Comparison of ENCODE assay signal across 8 cellular contexts in genomic region chr2:110101280-110101844, GRCh38. TPM values are rescaled to one million over a fixed set of nuclear protein-coding genes. Genes with fewer than 3 reads are reported as not detected.
A peak's percentile ranks its signal among the peaks of the same experiment; 100 is the strongest.
DNase-seq lines count a peak whose midpoint lies in the region; ATAC-seq and TF ChIP-seq lines count a peak whose summit lies in the region.

No MANE protein-coding gene starts in this region.

- H3K36me3 Mint-ChIP-seq in activated CD4-positive, alpha-beta T cell treated with anti-CD3 and anti-CD28 coated beads for 36 hours (ENCODE audit: low read depth): no peaks in the 10 kb centered on the region
- H3K36me3 Mint-ChIP-seq in activated CD4-positive, alpha-beta T cell treated with anti-CD3 and anti-CD28 coated beads, Interleukin-2, amount 10 ng/mL, durations not matched to agents 7 days and 5 days (ENCODE audit: low read depth): no peaks in the 10 kb centered on the region

- H3K4me3 Mint-ChIP-seq in activated CD4-positive, alpha-beta T cell treated with anti-CD3 and anti-CD28 coated beads for 36 hours: no peak overlapping the region
- no peak overlapping the region for H3K4me3 Mint-ChIP-seq in activated CD4-positive, alpha-beta T cell treated with anti-CD3 and anti-CD28 coated beads, Interleukin-2, amount 10 ng/mL, durations not matched to agents 7 days and 5 days

- CTCF ChIA-PET in activated CD4-positive, alpha-beta T cell treated with anti-CD3 and anti-CD28 coated beads for 36 hours (lab: Charles Lee): no interaction called here
- CTCF ChIA-PET in activated CD4-positive, alpha-beta T cell treated with anti-CD3 and anti-CD28 coated beads, Interleukin-2, amount 10 ng/mL, durations not matched to agents 7 days and 5 days (lab: Charles Lee): no interaction called here

- H3K27me3 ChIP-seq in right atrium auricular region (no peaks in the 10 kb centered on the region), gastrocnemius medialis (peaks cover 0 to 3% (median 0%) of the 10 kb centered on the region in 3 donors)

- no peaks in the 10 kb centered on the region for H3K36me3 ChIP-seq in right atrium auricular region
- H3K36me3 ChIP-seq in gastrocnemius medialis: no peaks in the 10 kb centered on the region

- H3K4me3 ChIP-seq in right atrium auricular region (no peak overlapping the region), gastrocnemius medialis (peak overlapping the region in 1 of 4 donors; percentile 10)

- peak; percentile 41 for DNase-seq in activated CD4-positive, alpha-beta T cell treated with anti-CD3 and anti-CD28 coated beads for 36 hours
- no peak for DNase-seq in activated CD4-positive, alpha-beta T cell treated with anti-CD3 and anti-CD28 coated beads, Interleukin-2, amount 10 ng/mL, durations not matched to agents 7 days and 5 days
- DNase-seq in NCI-H2171 treated with DMSO at 0.1 percent for 48 hours (lab: John Stamatoyannopoulos, UW): peak; percentile 82
- peak in 48 of 58 donors; percentile 6 to 70 (median 39) for DNase-seq in anterior cingulate cortex (lab: John Stamatoyannopoulos, UW)
- DNase-seq in right atrium auricular region (ENCODE audit: low spot score): peak; percentile 97
- DNase-seq in gastrocnemius medialis: peak; percentile 65 to 84

- POLR2A ChIA-PET in activated CD4-positive, alpha-beta T cell treated with anti-CD3 and anti-CD28 coated beads for 36 hours (lab: Charles Lee): no interaction called here
- POLR2A ChIA-PET in activated CD4-positive, alpha-beta T cell treated with anti-CD3 and anti-CD28 coated beads, Interleukin-2, amount 10 ng/mL, durations not matched to agents 7 days and 5 days (lab: Charles Lee): no interaction called here

- TF ChIP-seq CTCF in right atrium auricular region (IDR thresholded peaks at IDR 0.05) (peak in 1 of 2 donors; percentile 10), gastrocnemius medialis (IDR thresholded peaks at IDR 0.05 in 4 of 5, conservative IDR thresholded peaks at IDR 0.05 in 1 of 5) (no peak)

- H3K9me3 ChIP-seq in right atrium auricular region (no peaks in the 10 kb centered on the region), gastrocnemius medialis (no peaks in the 10 kb centered on the region)

- peaks cover 17% of the 10 kb centered on the region for H3K4me1 Mint-ChIP-seq in activated CD4-positive, alpha-beta T cell treated with anti-CD3 and anti-CD28 coated beads for 36 hours
- peaks cover 19% of the 10 kb centered on the region for H3K4me1 Mint-ChIP-seq in activated CD4-positive, alpha-beta T cell treated with anti-CD3 and anti-CD28 coated beads, Interleukin-2, amount 10 ng/mL, durations not matched to agents 7 days and 5 days

- no peak for TF ChIP-seq POLR2A in gastrocnemius medialis (IDR thresholded peaks at IDR 0.05)

- H3K27ac ChIP-seq in right atrium auricular region (peak overlapping the region; percentile 76 to 92), gastrocnemius medialis (peak overlapping the region; percentile 69 to 81 (median 72))

- ATAC-seq in activated CD4-positive, alpha-beta T cell treated with anti-CD3 and anti-CD28 coated beads for 36 hours: peak; percentile 64
- ATAC-seq in gastrocnemius medialis (peak; percentile 76 to 82), GM21381 (IDR thresholded peaks at IDR 0.05; ENCODE audit: unreplicated experiment) (no peak), HG03025 (IDR thresholded peaks at IDR 0.05; ENCODE audit: low FRiP score, unreplicated experiment) (no peak)

- peaks cover 19% of the 10 kb centered on the region for H3K27me3 Mint-ChIP-seq in activated CD4-positive, alpha-beta T cell treated with anti-CD3 and anti-CD28 coated beads for 36 hours
- H3K27me3 Mint-ChIP-seq in activated CD4-positive, alpha-beta T cell treated with anti-CD3 and anti-CD28 coated beads, Interleukin-2, amount 10 ng/mL, durations not matched to agents 7 days and 5 days: peaks cover 12% of the 10 kb centered on the region

- in situ Hi-C loops in gastrocnemius medialis (cut with MboI; ENCODE audit: low sequenced_read_pairs in 4 of 4): no loop called here

- H3K4me1 ChIP-seq in right atrium auricular region (peaks cover 0 to 45% of the 10 kb centered on the region in 2 donors), gastrocnemius medialis (peaks cover 4 to 13% of the 10 kb centered on the region in 2 donors)

- intact Hi-C loops in activated CD4-positive, alpha-beta T cell treated with anti-CD3 and anti-CD28 coated beads for 36 hours (cut with DNase I, micrococcal nuclease): no loop called here
- intact Hi-C loops in gastrocnemius medialis (cut with DNase I; ENCODE audit: low total_unique reads): no loop called here

- H3K9me3 Mint-ChIP-seq in activated CD4-positive, alpha-beta T cell treated with anti-CD3 and anti-CD28 coated beads for 36 hours (ENCODE audit: low read depth): no peaks in the 10 kb centered on the region
- no peaks in the 10 kb centered on the region for H3K9me3 Mint-ChIP-seq in activated CD4-positive, alpha-beta T cell treated with anti-CD3 and anti-CD28 coated beads, Interleukin-2, amount 10 ng/mL, durations not matched to agents 7 days and 5 days

- peak overlapping the region; percentile 49 for H3K27ac Mint-ChIP-seq in activated CD4-positive, alpha-beta T cell treated with anti-CD3 and anti-CD28 coated beads for 36 hours
- no peak overlapping the region for H3K27ac Mint-ChIP-seq in activated CD4-positive, alpha-beta T cell treated with anti-CD3 and anti-CD28 coated beads, Interleukin-2, amount 10 ng/mL, durations not matched to agents 7 days and 5 days

RNA-seq across cellular contexts. Expression of gene MALL, which starts 14.3 kb away (rescaled TPM):
- total RNA-seq in activated CD4-positive, alpha-beta T cell treated with anti-CD3 and anti-CD28 coated beads for 36 hours: 1 to 10 TPM; 1.6 to 2.0 TPM
- total RNA-seq in activated CD4-positive, alpha-beta T cell treated with anti-CD3 and anti-CD28 coated beads, Interleukin-2, amount 10 ng/mL, durations not matched to agents 7 days and 5 days: under 1 TPM in 1 of 2 experiments, not detected in 1; 0.19 TPM
- total RNA-seq in right atrium auricular region: 10 to 100 TPM; 17.9 to 27.4 TPM
- 1 to 10 TPM; 1.7 to 3.8 (median 2.5) TPM for total RNA-seq in gastrocnemius medialis

Comparison
In these comparisons a context has a peak if more than half of its experiments do, and no peak if none do; other contexts are left out.
1. ATAC-seq: peak in activated CD4-positive, alpha-beta T cell treated with anti-CD3 and anti-CD28 coated beads for 36 hours (single experiment) and gastrocnemius medialis (2 of 2); none in GM21381 (single experiment) and HG03025 (single experiment).